Comparison of ENCODE assay signal across 28 cellular contexts in genomic region chr3:49664300-49664699, GRCh38. TPM values are rescaled to one million over a fixed set of nuclear protein-coding genes. Genes with fewer than 3 reads are reported as not detected.
DNase-seq lines count a peak whose midpoint lies in the region; ATAC-seq, FAIRE-seq and TF ChIP-seq lines count a peak whose summit lies in the region.
"Had no signal": no experiment of that assay in that cellular context is flagged by ENCODE, and none has a peak within 500 bp of the region (broad histone marks: within the 10 kb centered on the region; RNA-seq: fewer than 3 reads in every experiment).

No MANE protein-coding gene starts in this region.

- H3K9me3 ChIP-seq in HepG2 (ENCODE audit: low read length) (no peaks in the 10 kb centered on the region), right lobe of liver (no peaks in the 10 kb centered on the region), Caco-2 (no peaks in the 10 kb centered on the region)
- H3K9me3 ChIP-seq: A549; BE2C; BLaER1 treated with 17β-estradiol and CSF1 and Interleukin-3, amounts not matched to agents 10 nM and 100 nM had no signal

- H3K27ac Mint-ChIP-seq in mesothelial cell of epicardium (no peak overlapping the region), Caco-2 (ENCODE audit: unreplicated experiment) (no peak overlapping the region)
- H3K27ac Mint-ChIP-seq: CD4-positive, alpha-beta T cell; CD8-positive, alpha-beta memory T cell had no signal

- H3K27me3 ChIP-seq in HepG2 (ENCODE audit: control insufficient read depth in 1 of 2, insufficient read depth in 2 of 2, low read length in 2 of 2), result no peaks in the 10 kb centered on the region
- no peaks in the 10 kb centered on the region for H3K27me3 ChIP-seq in right lobe of liver
- no peaks in the 10 kb centered on the region for H3K27me3 ChIP-seq in Caco-2 (replicated peaks; ENCODE audit: control insufficient read depth, insufficient read depth, low read length)
- H3K27me3 ChIP-seq: BE2C; BLaER1 treated with 17β-estradiol and CSF1 and Interleukin-3, amounts not matched to agents 10 nM and 100 nM had no signal

- DNase-seq in HepG2 (ENCODE audit: low spot score) (no peak), right lobe of liver (no peak), myocyte (ENCODE audit: low read depth) (peak; percentile 45), nucleus accumbens (lab: John Stamatoyannopoulos, UW) (no peak), mesothelial cell of epicardium (ENCODE audit: low spot score in 2 of 2, unreplicated experiment in 2 of 2) (no peak), Caco-2 (no peak)
- DNase-seq: 8988T; ACHN; AML-193; BE2C; Calu3; CD4-positive, alpha-beta T cell; CD8-positive, alpha-beta memory T cell; DMS53; DMS79 treated with DMSO at 0.1 percent for 48 hours; GF-D8; GM23248; H7; HCEC 1CT had no signal

- no peak overlapping the region for H3K4me2 ChIP-seq in HepG2 (ENCODE audit: low read depth, low read length)
- H3K4me2 ChIP-seq: A549 had no signal

- H3K4me3 Mint-ChIP-seq in mesothelial cell of epicardium (no peak overlapping the region), Caco-2 (ENCODE audit: unreplicated experiment) (no peak overlapping the region)
- H3K4me3 Mint-ChIP-seq: CD14-positive monocyte; CD4-positive, alpha-beta T cell; CD8-positive, alpha-beta memory T cell had no signal

- no peaks in the 10 kb centered on the region for H4K20me1 ChIP-seq in HepG2 (ENCODE audit: insufficient read depth, low read length)

- H3K36me3 ChIP-seq in HepG2 (replicated peaks in 1 of 2; ENCODE audit: control insufficient read depth in 1 of 2, insufficient read depth in 2 of 2, low read length in 2 of 2) (no peaks in the 10 kb centered on the region), right lobe of liver (no peaks in the 10 kb centered on the region), Caco-2 (ENCODE audit: control insufficient read depth, insufficient read depth, low read length) (no peaks in the 10 kb centered on the region)
- H3K36me3 ChIP-seq: BE2C; BLaER1 treated with 17β-estradiol and CSF1 and Interleukin-3, amounts not matched to agents 10 nM and 100 nM had no signal

- no peak for TF ChIP-seq POLR2A in HepG2 (IDR thresholded peaks at IDR 0.05; ENCODE audit: insufficient read depth in 1 of 2, low read depth in 2 of 2, low read length in 2 of 2)
- no peak for TF ChIP-seq POLR2A in right lobe of liver (IDR thresholded peaks at IDR 0.05)

- TF ChIP-seq RAD21 in HepG2 (CRISPR knock-in tag; IDR thresholded peaks at IDR 0.05), result no peak; the same call in 1 of the 2 replicates

- H3K36me3 Mint-ChIP-seq in mesothelial cell of epicardium (no peaks in the 10 kb centered on the region), Caco-2 (ENCODE audit: insufficient read depth, unreplicated experiment) (peaks cover 8% of the 10 kb centered on the region)
- H3K36me3 Mint-ChIP-seq: CD14-positive monocyte; CD8-positive, alpha-beta memory T cell had no signal

- WGBS in HepG2 (ENCODE audit: low lambda C conversion rate), result 88% methylated on average over 10 of the region's 11 CpGs
- WGBS in right lobe of liver (ENCODE audit: insufficient coverage, low coverage, low lambda C conversion rate, missing lambda C conversion rate), result 86% methylated on average over 4 of the region's 11 CpGs

- BruUV-seq in HepG2 (replicated peaks; lab: Mats Ljungman, UMichigan) (no TSS peak), Caco-2 (replicated peaks; lab: Mats Ljungman, UMichigan) (no TSS peak)

- POLR2A ChIA-PET in HepG2 (lab: Yijun Ruan, JAX), result no interaction called here
- POLR2A ChIA-PET in Caco-2 (lab: Charles Lee), result no interaction called here

- intact Hi-C loops in HepG2 (cut with micrococcal nuclease; ENCODE audit: unreplicated experiment), result no loop called here
- intact Hi-C loops in right lobe of liver (cut with DNase I), result no loop called here
- intact Hi-C loops in Caco-2 (cut with micrococcal nuclease; ENCODE audit: unreplicated experiment), result no loop called here

- H3K27me3 Mint-ChIP-seq in mesothelial cell of epicardium (ENCODE audit: low read depth) (no peaks in the 10 kb centered on the region), Caco-2 (ENCODE audit: insufficient read depth, unreplicated experiment) (no peaks in the 10 kb centered on the region)
- H3K27me3 Mint-ChIP-seq: CD4-positive, alpha-beta T cell had no signal

- ATAC-seq in HepG2, result no peak
- ATAC-seq in right lobe of liver, result no peak
- ATAC-seq: A549 had no signal

- in situ Hi-C loops in HepG2 (cut with HindIII; ENCODE audit: extremely low pct_ligation_motif_present, low pct_unique_long_range_greater_than_20kb), result no loop called here

- no peaks in the 10 kb centered on the region for H3K79me2 ChIP-seq in HepG2 (ENCODE audit: insufficient read depth, low read length)

- H2AFZ ChIP-seq in HepG2 (ENCODE audit: low read length), result no peak overlapping the region
- H2AFZ ChIP-seq: GM23248 had no signal

- TF ChIP-seq EP300 in HepG2 (IDR thresholded peaks at IDR 0.05; ENCODE audit: low read depth in 2 of 2, low read length in 2 of 2) (no peak), HepG2 (CRISPR knock-in tag; IDR thresholded peaks at IDR 0.05; ENCODE audit: borderline replicate concordance) (no peak)

- H3K27ac ChIP-seq in HepG2 (ENCODE audit: extremely low read length, insufficient read depth, low read length), result peak overlapping the region; percentile 74
- H3K27ac ChIP-seq in right lobe of liver, result no peak overlapping the region
- H3K27ac ChIP-seq in angular gyrus (ENCODE audit: low read depth, low read length), result peak overlapping the region; percentile 13
- H3K27ac ChIP-seq in temporal lobe (ENCODE audit: low read depth, low read length), result peak overlapping the region; percentile 14
- H3K27ac ChIP-seq: A549; BLaER1 treated with 17β-estradiol and CSF1 and Interleukin-3, amounts not matched to agents 10 nM and 100 nM; GM23248 had no signal

- FAIRE-seq in HepG2 (lab: Jason Lieb, UNC), result no peak
- FAIRE-seq: A549, GM12891, GM18507, GM19239, H1 had no signal

- CTCF ChIA-PET in HepG2 (lab: Yijun Ruan, JAX; ENCODE audit: low intra/inter-chr PET ratio, low total read pairs) (no interaction called here), Caco-2 (lab: Charles Lee) (interaction anchor here (0.8 to 2.1 kb wide), 2 partner anchors 9 to 124 kb away, joined by 5 to 11 read pairs; no protein-coding TSS in a partner anchor)

- H3K9ac ChIP-seq in HepG2 (ENCODE audit: insufficient read depth, low read depth, low read length), result no peak overlapping the region
- H3K9ac ChIP-seq: BLaER1 treated with 17β-estradiol and CSF1 and Interleukin-3, amounts not matched to agents 10 nM and 100 nM; GM23248 had no signal

- H3K4me1 Mint-ChIP-seq in mesothelial cell of epicardium (peaks cover 13% of the 10 kb centered on the region), Caco-2 (ENCODE audit: low read depth, unreplicated experiment) (peaks cover 28% of the 10 kb centered on the region)
- H3K4me1 Mint-ChIP-seq: CD8-positive, alpha-beta memory T cell had no signal

- TF ChIP-seq CTCF in HepG2 (CRISPR knock-in tag; IDR thresholded peaks at IDR 0.05), result no peak
- TF ChIP-seq CTCF in right lobe of liver (IDR thresholded peaks at IDR 0.05), result no peak
- no peak for TF ChIP-seq CTCF in mesothelial cell of epicardium (IDR thresholded peaks at IDR 0.05; ENCODE audit: unreplicated experiment)
- no peak for TF ChIP-seq CTCF in Caco-2 (IDR thresholded peaks at IDR 0.05; ENCODE audit: insufficient read depth in 1 of 2, low read depth in 1 of 2, low read length in 1 of 2, severe bottlenecking in 1 of 2, unreplicated experiment in 1 of 2)

- H3K4me3 ChIP-seq in HepG2 (replicated peaks in 1 of 3; ENCODE audit: insufficient read depth in 1 of 3, low read depth in 2 of 3, low read length in 3 of 3) (no peak overlapping the region), right lobe of liver (no peak overlapping the region), Caco-2 (ENCODE audit: low read depth, low read length) (no peak overlapping the region)
- H3K4me3 ChIP-seq: A549; BLaER1 treated with 17β-estradiol and CSF1 and Interleukin-3, amounts not matched to agents 10 nM and 100 nM; GM23248 had no signal

- peaks cover 55% of the 10 kb centered on the region for H3K4me1 ChIP-seq in HepG2 (ENCODE audit: insufficient read depth, low read length)
- H3K4me1 ChIP-seq in right lobe of liver, result peaks cover 0 to 47% (median 22%) of the 10 kb centered on the region in 4 donors
- peaks cover 28% of the 10 kb centered on the region for H3K4me1 ChIP-seq in Caco-2
- H3K4me1 ChIP-seq: BE2C had no signal

- H3K9me3 Mint-ChIP-seq in mesothelial cell of epicardium (no peaks in the 10 kb centered on the region), Caco-2 (ENCODE audit: unreplicated experiment) (no peaks in the 10 kb centered on the region)
- H3K9me3 Mint-ChIP-seq: CD14-positive monocyte; CD4-positive, alpha-beta T cell; CD8-positive, alpha-beta memory T cell had no signal

RNA-seq across cellular contexts. Expression of gene APEH, which starts 9.9 kb away (rescaled TPM):
- total RNA-seq in HepG2 (2016; rRNA removed; fragmentation: Illumina TruSeq; extraction: Trizol) (116 and 130 TPM in 2 replicates), right lobe of liver (100 to 1,000 TPM in 2 of 6 experiments, 10 to 100 TPM in 4; 60.9 to 114 (median 90.5) TPM), myocyte (121 and 124 TPM in 2 replicates), temporal lobe (47.0 TPM), mesothelial cell of epicardium (111 to 118 TPM (median 115 TPM) in 3 replicates), Caco-2 (2022) (236 and 279 TPM in 2 replicates)
- 32.8 and 39.1 TPM in 2 replicates for total RNA-seq in HepG2 (2016; cell fraction: cytosol; rRNA removed; fragmentation: Illumina TruSeq; extraction: Trizol; ENCODE audit: low read depth)
- total RNA-seq in HepG2 (2016; cell fraction: insoluble cytoplasmic fraction; rRNA removed; fragmentation: Illumina TruSeq; extraction: Trizol), result 118 and 134 TPM in 2 replicates
- 57.5 and 60.4 TPM in 2 replicates for total RNA-seq in HepG2 (2016; cell fraction: membrane; rRNA removed; fragmentation: Illumina TruSeq; extraction: Trizol)
- total RNA-seq in HepG2 (2016; cell fraction: nucleus; rRNA removed; fragmentation: Illumina TruSeq; extraction: Trizol), result 99.4 and 109 TPM in 2 replicates
- polyA plus RNA-seq in HepG2 (2011; rRNA removed), result 116 and 123 TPM in 2 replicates
- polyA plus RNA-seq in HepG2 (2011; cell fraction: cytosol; rRNA removed), result 95.0 and 116 TPM in 2 replicates
- polyA plus RNA-seq in HepG2 (2011; cell fraction: nucleus; rRNA removed), result 227 and 231 TPM in 2 replicates
- polyA plus RNA-seq in HepG2 (2012), result 110 and 113 TPM in 2 replicates
- polyA plus RNA-seq in HepG2 (2016; cell fraction: cytosol; fragmentation: Illumina TruSeq; extraction: Trizol; ENCODE audit: low read depth), result 22.6 and 23.9 TPM in 2 replicates
- polyA plus RNA-seq in HepG2 (2016; cell fraction: insoluble cytoplasmic fraction; fragmentation: Illumina TruSeq; extraction: Trizol; ENCODE audit: low read depth), result 87.5 and 96.0 TPM in 2 replicates
- polyA plus RNA-seq in HepG2 (2016; cell fraction: membrane; fragmentation: Illumina TruSeq; extraction: Trizol; ENCODE audit: low read depth), result 27.9 and 31.1 TPM in 2 replicates
- polyA plus RNA-seq in HepG2 (2016; cell fraction: nucleus; fragmentation: Illumina TruSeq; extraction: Trizol; ENCODE audit: insufficient read depth, low read depth), result 137 and 152 TPM in 2 replicates
- 481 and 533 TPM in 2 replicates for polyA minus RNA-seq in HepG2 (2011; rRNA and poly(A)+ RNA removed; ENCODE audit: low replicate concordance)
- polyA minus RNA-seq in HepG2 (2011; cell fraction: cytosol; rRNA and poly(A)+ RNA removed), result 94.8 and 99.0 TPM in 2 replicates
- polyA minus RNA-seq in HepG2 (2011; cell fraction: nucleus; rRNA and poly(A)+ RNA removed), result 120 and 143 TPM in 2 replicates
- 116 TPM for polyA plus RNA-seq in myocyte (2012)

RNA-seq across cellular contexts. Expression of gene MST1, which starts 25.0 kb away (rescaled TPM):
- total RNA-seq in HepG2 (2016; rRNA removed; fragmentation: Illumina TruSeq; extraction: Trizol) (26.7 and 189 TPM in 2 replicates), right lobe of liver (100 to 1,000 TPM; 321 to 695 (median 632) TPM), myocyte (10.8 and 15.7 TPM in 2 replicates), temporal lobe (5.2 TPM), mesothelial cell of epicardium (101 to 109 TPM (median 103 TPM) in 3 replicates), Caco-2 (2022) (12.6 and 15.4 TPM in 2 replicates)
- 15.3 and 18.3 TPM in 2 replicates for total RNA-seq in HepG2 (2016; cell fraction: cytosol; rRNA removed; fragmentation: Illumina TruSeq; extraction: Trizol; ENCODE audit: low read depth)
- 25.3 and 197 TPM in 2 replicates for total RNA-seq in HepG2 (2016; cell fraction: insoluble cytoplasmic fraction; rRNA removed; fragmentation: Illumina TruSeq; extraction: Trizol)
- 14.6 and 16.5 TPM in 2 replicates for total RNA-seq in HepG2 (2016; cell fraction: membrane; rRNA removed; fragmentation: Illumina TruSeq; extraction: Trizol)
- 267 and 300 TPM in 2 replicates for total RNA-seq in HepG2 (2016; cell fraction: nucleus; rRNA removed; fragmentation: Illumina TruSeq; extraction: Trizol)
- 452 and 686 TPM in 2 replicates for polyA plus RNA-seq in HepG2 (2011; rRNA removed)
- polyA plus RNA-seq in HepG2 (2011; cell fraction: cytosol; rRNA removed), result 174 and 178 TPM in 2 replicates
- 7,383 and 7,818 TPM in 2 replicates for polyA plus RNA-seq in HepG2 (2011; cell fraction: nucleus; rRNA removed)
- polyA plus RNA-seq in HepG2 (2012), result 313 and 330 TPM in 2 replicates
- polyA plus RNA-seq in HepG2 (2016; cell fraction: cytosol; fragmentation: Illumina TruSeq; extraction: Trizol; ENCODE audit: low read depth), result 6.2 and 6.6 TPM in 2 replicates
- 20.9 and 21.3 TPM in 2 replicates for polyA plus RNA-seq in HepG2 (2016; cell fraction: insoluble cytoplasmic fraction; fragmentation: Illumina TruSeq; extraction: Trizol; ENCODE audit: low read depth)
- polyA plus RNA-seq in HepG2 (2016; cell fraction: membrane; fragmentation: Illumina TruSeq; extraction: Trizol; ENCODE audit: low read depth), result 9.6 and 10.0 TPM in 2 replicates
- 695 and 762 TPM in 2 replicates for polyA plus RNA-seq in HepG2 (2016; cell fraction: nucleus; fragmentation: Illumina TruSeq; extraction: Trizol; ENCODE audit: insufficient read depth, low read depth)
- 3.2 and 148 TPM in 2 replicates for polyA minus RNA-seq in HepG2 (2011; rRNA and poly(A)+ RNA removed; ENCODE audit: low replicate concordance)
- 42.2 and 50.5 TPM in 2 replicates for polyA minus RNA-seq in HepG2 (2011; cell fraction: cytosol; rRNA and poly(A)+ RNA removed)
- 323 and 384 TPM in 2 replicates for polyA minus RNA-seq in HepG2 (2011; cell fraction: nucleus; rRNA and poly(A)+ RNA removed)
- 25.4 TPM for polyA plus RNA-seq in myocyte (2012)

RNA-seq across cellular contexts. Expression of gene RNF123, which starts 25.1 kb away (rescaled TPM):
- total RNA-seq in HepG2 (2016; rRNA removed; fragmentation: Illumina TruSeq; extraction: Trizol), result 16.1 and 29.9 TPM in 2 replicates
- 7.6 and 8.9 TPM in 2 replicates for total RNA-seq in HepG2 (2016; cell fraction: cytosol; rRNA removed; fragmentation: Illumina TruSeq; extraction: Trizol; ENCODE audit: low read depth)
- 12.8 and 27.1 TPM in 2 replicates for total RNA-seq in HepG2 (2016; cell fraction: insoluble cytoplasmic fraction; rRNA removed; fragmentation: Illumina TruSeq; extraction: Trizol)
- total RNA-seq in HepG2 (2016; cell fraction: membrane; rRNA removed; fragmentation: Illumina TruSeq; extraction: Trizol), result 10.8 and 12.7 TPM in 2 replicates
- total RNA-seq in HepG2 (2016; cell fraction: nucleus; rRNA removed; fragmentation: Illumina TruSeq; extraction: Trizol), result 28.7 and 34.7 TPM in 2 replicates
- 82.2 and 91.9 TPM in 2 replicates for polyA plus RNA-seq in HepG2 (2011; rRNA removed)
- polyA plus RNA-seq in HepG2 (2011; cell fraction: cytosol; rRNA removed), result 37.9 and 55.2 TPM in 2 replicates
- polyA plus RNA-seq in HepG2 (2011; cell fraction: nucleus; rRNA removed), result 455 and 594 TPM in 2 replicates
- polyA plus RNA-seq in HepG2 (2012), result 27.9 and 34.2 TPM in 2 replicates
- polyA plus RNA-seq in HepG2 (2016; cell fraction: cytosol; fragmentation: Illumina TruSeq; extraction: Trizol; ENCODE audit: low read depth), result 8.1 and 10.5 TPM in 2 replicates
- 17.1 and 25.1 TPM in 2 replicates for polyA plus RNA-seq in HepG2 (2016; cell fraction: insoluble cytoplasmic fraction; fragmentation: Illumina TruSeq; extraction: Trizol; ENCODE audit: low read depth)
- 14.9 and 15.8 TPM in 2 replicates for polyA plus RNA-seq in HepG2 (2016; cell fraction: membrane; fragmentation: Illumina TruSeq; extraction: Trizol; ENCODE audit: low read depth)
- polyA plus RNA-seq in HepG2 (2016; cell fraction: nucleus; fragmentation: Illumina TruSeq; extraction: Trizol; ENCODE audit: insufficient read depth, low read depth), result 108 and 116 TPM in 2 replicates
- polyA minus RNA-seq in HepG2 (2011; rRNA and poly(A)+ RNA removed; ENCODE audit: low replicate concordance), result 88.9 and 105 TPM in 2 replicates
- polyA minus RNA-seq in HepG2 (2011; cell fraction: cytosol; rRNA and poly(A)+ RNA removed), result 26.2 and 30.5 TPM in 2 replicates
- polyA minus RNA-seq in HepG2 (2011; cell fraction: nucleus; rRNA and poly(A)+ RNA removed), result 55.9 and 56.4 TPM in 2 replicates
- total RNA-seq in right lobe of liver, result 10 to 100 TPM; 32.4 to 48.3 (median 39.9) TPM
- 50.7 and 57.5 TPM in 2 replicates for total RNA-seq in myocyte
- 43.1 TPM for polyA plus RNA-seq in myocyte (2012)
- 22.6 TPM for total RNA-seq in temporal lobe
- total RNA-seq in mesothelial cell of epicardium, result 57.3 to 59.2 TPM (median 57.5 TPM) in 3 replicates
- 45.2 and 50.3 TPM in 2 replicates for total RNA-seq in Caco-2 (2022)

RNA-seq across cellular contexts. Expression of gene AMIGO3, which starts 55.2 kb away (rescaled TPM):
- total RNA-seq in HepG2 (2016; rRNA removed; fragmentation: Illumina TruSeq; extraction: Trizol) (0.35 TPM in 1 of 2 replicates, not detected in the other), right lobe of liver (1 to 10 TPM in 1 of 6 experiments, under 1 TPM in 3, not detected in 2; 0.07 to 2.4 (median 0.64) TPM), myocyte (1.3 and 1.8 TPM in 2 replicates), temporal lobe (0.25 TPM), mesothelial cell of epicardium (0.78 to 0.95 TPM in 2 of 3 replicates, not detected in the other), Caco-2 (2022) (not detected in 2 replicates)
- total RNA-seq in HepG2 (2016; cell fraction: cytosol; rRNA removed; fragmentation: Illumina TruSeq; extraction: Trizol; ENCODE audit: low read depth), result 0.18 and 0.51 TPM in 2 replicates
- total RNA-seq in HepG2 (2016; cell fraction: insoluble cytoplasmic fraction; rRNA removed; fragmentation: Illumina TruSeq; extraction: Trizol), result 0.13 and 0.45 TPM in 2 replicates
- total RNA-seq in HepG2 (2016; cell fraction: membrane; rRNA removed; fragmentation: Illumina TruSeq; extraction: Trizol), result 0.19 TPM in 1 of 2 replicates, not detected in the other
- total RNA-seq in HepG2 (2016; cell fraction: nucleus; rRNA removed; fragmentation: Illumina TruSeq; extraction: Trizol), result not detected in 2 replicates
- polyA plus RNA-seq in HepG2 (2011; rRNA removed), result 0.21 TPM in 1 of 2 replicates, not detected in the other
- 0.03 and 0.07 TPM in 2 replicates for polyA plus RNA-seq in HepG2 (2011; cell fraction: cytosol; rRNA removed)
- 3.1 and 7.8 TPM in 2 replicates for polyA plus RNA-seq in HepG2 (2011; cell fraction: nucleus; rRNA removed)
- polyA plus RNA-seq in HepG2 (2012), result 0.36 TPM in 1 of 2 replicates, not detected in the other
- polyA plus RNA-seq in HepG2 (2016; cell fraction: cytosol; fragmentation: Illumina TruSeq; extraction: Trizol; ENCODE audit: low read depth), result 0.40 and 0.44 TPM in 2 replicates
- 0.73 and 0.79 TPM in 2 replicates for polyA plus RNA-seq in HepG2 (2016; cell fraction: insoluble cytoplasmic fraction; fragmentation: Illumina TruSeq; extraction: Trizol; ENCODE audit: low read depth)
- polyA plus RNA-seq in HepG2 (2016; cell fraction: membrane; fragmentation: Illumina TruSeq; extraction: Trizol; ENCODE audit: low read depth), result 0.40 and 0.43 TPM in 2 replicates
- polyA plus RNA-seq in HepG2 (2016; cell fraction: nucleus; fragmentation: Illumina TruSeq; extraction: Trizol; ENCODE audit: insufficient read depth, low read depth), result 0.53 and 1.7 TPM in 2 replicates
- polyA minus RNA-seq in HepG2 (2011; rRNA and poly(A)+ RNA removed; ENCODE audit: low replicate concordance), result 1.8 and 3.5 TPM in 2 replicates
- polyA minus RNA-seq in HepG2 (2011; cell fraction: cytosol; rRNA and poly(A)+ RNA removed), result 0.26 and 0.30 TPM in 2 replicates
- 0.75 and 2.1 TPM in 2 replicates for polyA minus RNA-seq in HepG2 (2011; cell fraction: nucleus; rRNA and poly(A)+ RNA removed)
- polyA plus RNA-seq in myocyte (2012), result 1.6 TPM
- total RNA-seq: GM23248 had no signal
- polyA plus RNA-seq: CD14-positive monocyte had no signal

RNA-seq across cellular contexts. Expression of gene GMPPB, which starts 59.5 kb away (rescaled TPM):
- total RNA-seq in HepG2 (2016; rRNA removed; fragmentation: Illumina TruSeq; extraction: Trizol) (21.7 and 23.1 TPM in 2 replicates), right lobe of liver (10 to 100 TPM; 12.2 to 34.2 (median 25.6) TPM), myocyte (21.9 and 30.0 TPM in 2 replicates), temporal lobe (5.7 TPM), mesothelial cell of epicardium (32.3 to 33.9 TPM (median 32.7 TPM) in 3 replicates), Caco-2 (2022) (26.2 and 26.5 TPM in 2 replicates)
- total RNA-seq in HepG2 (2016; cell fraction: cytosol; rRNA removed; fragmentation: Illumina TruSeq; extraction: Trizol; ENCODE audit: low read depth), result 3.9 and 5.4 TPM in 2 replicates
- 21.2 and 23.8 TPM in 2 replicates for total RNA-seq in HepG2 (2016; cell fraction: insoluble cytoplasmic fraction; rRNA removed; fragmentation: Illumina TruSeq; extraction: Trizol)
- 7.3 and 8.9 TPM in 2 replicates for total RNA-seq in HepG2 (2016; cell fraction: membrane; rRNA removed; fragmentation: Illumina TruSeq; extraction: Trizol)
- total RNA-seq in HepG2 (2016; cell fraction: nucleus; rRNA removed; fragmentation: Illumina TruSeq; extraction: Trizol), result 14.9 and 16.7 TPM in 2 replicates
- 6.5 and 9.1 TPM in 2 replicates for polyA plus RNA-seq in HepG2 (2011; rRNA removed)
- 6.3 and 8.4 TPM in 2 replicates for polyA plus RNA-seq in HepG2 (2011; cell fraction: cytosol; rRNA removed)
- 15.5 and 21.5 TPM in 2 replicates for polyA plus RNA-seq in HepG2 (2011; cell fraction: nucleus; rRNA removed)
- 4.8 and 5.8 TPM in 2 replicates for polyA plus RNA-seq in HepG2 (2012)
- polyA plus RNA-seq in HepG2 (2016; cell fraction: cytosol; fragmentation: Illumina TruSeq; extraction: Trizol; ENCODE audit: low read depth), result 3.3 and 3.7 TPM in 2 replicates
- polyA plus RNA-seq in HepG2 (2016; cell fraction: insoluble cytoplasmic fraction; fragmentation: Illumina TruSeq; extraction: Trizol; ENCODE audit: low read depth), result 17.8 and 18.8 TPM in 2 replicates
- 4.7 and 5.8 TPM in 2 replicates for polyA plus RNA-seq in HepG2 (2016; cell fraction: membrane; fragmentation: Illumina TruSeq; extraction: Trizol; ENCODE audit: low read depth)
- polyA plus RNA-seq in HepG2 (2016; cell fraction: nucleus; fragmentation: Illumina TruSeq; extraction: Trizol; ENCODE audit: insufficient read depth, low read depth), result 23.9 and 25.9 TPM in 2 replicates
- 21.4 and 30.7 TPM in 2 replicates for polyA minus RNA-seq in HepG2 (2011; rRNA and poly(A)+ RNA removed; ENCODE audit: low replicate concordance)
- polyA minus RNA-seq in HepG2 (2011; cell fraction: cytosol; rRNA and poly(A)+ RNA removed), result 4.2 and 5.6 TPM in 2 replicates
- polyA minus RNA-seq in HepG2 (2011; cell fraction: nucleus; rRNA and poly(A)+ RNA removed), result 12.6 and 20.3 TPM in 2 replicates
- 37.0 TPM for polyA plus RNA-seq in myocyte (2012)

Comparison
In these comparisons a context has a peak if more than half of its experiments do, and no peak if none do; other contexts are left out.
1. H3K27ac ChIP-seq: peak in HepG2 (single experiment), angular gyrus (single experiment) and temporal lobe (single experiment); none in right lobe of liver (0 of 3).